8 cellular contexts compared by ENCODE assay signal in the genomic region with DNA sequence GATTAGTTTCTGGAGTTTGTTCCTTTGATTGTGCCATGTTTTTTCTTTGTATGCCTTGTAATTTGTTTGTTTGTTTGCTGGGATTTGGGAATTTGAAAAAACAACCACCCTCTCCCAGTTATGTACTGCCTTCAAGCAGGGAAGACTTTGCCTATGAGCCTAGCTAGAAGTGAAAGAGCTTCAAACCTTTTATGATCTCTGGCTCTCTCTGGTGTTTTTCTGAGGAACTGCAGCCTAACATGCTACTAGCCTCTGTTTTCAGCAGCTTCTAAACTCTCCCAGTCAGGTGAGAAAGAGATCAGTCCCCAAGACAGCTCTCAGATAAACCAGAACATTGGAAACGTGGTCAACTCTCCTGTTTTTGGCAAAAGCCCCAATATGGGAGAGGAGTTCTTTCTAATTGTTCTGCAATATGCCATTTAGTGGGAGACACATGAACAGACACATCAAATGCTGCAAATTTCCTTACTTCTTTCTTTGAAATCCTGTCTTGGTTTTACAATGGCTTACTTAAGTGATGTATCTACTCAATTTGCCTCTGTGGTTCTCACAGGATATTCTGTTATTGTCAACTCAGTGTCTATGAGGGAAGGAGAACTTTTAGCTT. TPM values are rescaled to one million over a fixed set of nuclear protein-coding genes. Genes with fewer than 3 reads are reported as not detected.
DNase-seq lines count a peak whose midpoint lies in the region; FAIRE-seq and TF ChIP-seq lines count a peak whose summit lies in the region.

No MANE protein-coding gene starts in this region.

- CTCF ChIA-PET in HEK293 (lab: Yijun Ruan, JAX) = interaction anchor here (0.5 to 8.8 kb wide), 67 partner anchors 8 to 1139 kb away, joined by 3 to 222 read pairs (median 4); a partner anchor contains a TSS

- POLR2A ChIA-PET in HEK293 (lab: Yijun Ruan, JAX) = no interaction called here

- WGBS in small intestine, 3 donors = 0% methylated on average over 1 of the region's 1 CpG

- no peaks in the 10 kb centered on the region; the same call in 1 of the 2 replicates for H3K9me3 ChIP-seq in HEK293 (ENCODE audit: control insufficient read depth, insufficient read depth, low read depth, low read length)
- peaks cover 0 to 16% of the 10 kb centered on the region in 2 donors for H3K9me3 ChIP-seq in right atrium auricular region
- H3K9me3 ChIP-seq in small intestine (ENCODE audit: control insufficient read depth, low read depth) = no peaks in the 10 kb centered on the region

- FAIRE-seq in small intestine (lab: Jason Lieb, UNC) = no peak

- no peaks in the 10 kb centered on the region for H3K27me3 ChIP-seq in right atrium auricular region
- H3K27me3 ChIP-seq in small intestine (ENCODE audit: control insufficient read depth in 2 of 2, insufficient read depth in 2 of 2, low read length in 2 of 2) = no peaks in the 10 kb centered on the region

- no peak overlapping the region for H3K4me3 ChIP-seq in HEK293 (ENCODE audit: low read depth, low read length)
- H3K4me3 ChIP-seq in right atrium auricular region = no peak overlapping the region
- H3K4me3 ChIP-seq in small intestine (ENCODE audit: low read depth in 1 of 2, low read length in 2 of 2) = no peak overlapping the region

- DNase-seq in activated CD4-positive, CD25-positive, alpha-beta regulatory T cell (lab: John Stamatoyannopoulos, UW) = peak in 3 of 4 experiments; percentile 12 to 20 (median 13)
- DNase-seq in activated CD4-positive, CD25-positive, alpha-beta regulatory T cell treated with anti-CD3 and anti-CD28 coated beads, Interleukin-2, amount 50 U/mL, for 72 hours = no peak
- DNase-seq in M059J (ENCODE audit: low read depth) = peak; percentile 69
- peak; percentile 59 for DNase-seq in RPMI8226
- peak; percentile 18 for DNase-seq in activated naive CD8-positive, alpha-beta T cell treated with anti-CD3 and anti-CD28 coated beads, Interleukin-2, amount 50 U/mL, for 16 hours (ENCODE audit: low read depth, low spot score)
- no peak for DNase-seq in right atrium auricular region (ENCODE audit: low spot score)
- DNase-seq in small intestine = peak; percentile 78

- H3K4me1 ChIP-seq in HEK293 (ENCODE audit: control insufficient read depth, insufficient read depth, low read length) = no peaks in the 10 kb centered on the region
- H3K4me1 ChIP-seq in right atrium auricular region = no peaks in the 10 kb centered on the region
- H3K4me1 ChIP-seq in small intestine (ENCODE audit: control insufficient read depth in 2 of 2, insufficient read depth in 1 of 2, low read depth in 1 of 2, low read length in 1 of 2) = no peaks in the 10 kb centered on the region

- H3K27ac ChIP-seq in HEK293 (ENCODE audit: extremely low read depth, low read depth, low read length) (no peak overlapping the region), right atrium auricular region (no peak overlapping the region), small intestine (ENCODE audit: low read depth in 1 of 2, low read length in 1 of 2) (no peak overlapping the region)

- no peaks in the 10 kb centered on the region for H3K36me3 ChIP-seq in HEK293 (ENCODE audit: control insufficient read depth in 2 of 2, insufficient read depth in 1 of 2, low read length in 2 of 2)
- H3K36me3 ChIP-seq in right atrium auricular region = no peaks in the 10 kb centered on the region
- no peaks in the 10 kb centered on the region for H3K36me3 ChIP-seq in small intestine (ENCODE audit: control insufficient read depth in 2 of 2, insufficient read depth in 2 of 2, low read length in 2 of 2)

- TF ChIP-seq CTCF in HEK293 (tag by site-specific recombination; IDR thresholded peaks at IDR 0.05) (peak; percentile 35; the same call in 1 of the 2 replicates), right atrium auricular region (IDR thresholded peaks at IDR 0.05) (peak; percentile 85 to 89)

TF ChIP-seq in HEK293, 187 proteins besides CTCF, POLR2A, EP300 and RAD21:
- no peak for TF ChIP-seq TCF7L2 (IDR thresholded peaks at IDR 0.05; ENCODE audit: borderline replicate concordance, low read depth, low read length)
- peak; percentile 36; the same call in 1 of the 2 replicates for TF ChIP-seq ZNF660 (tag by site-specific recombination; IDR thresholded peaks at IDR 0.05)
- TF ChIP-seq, protein P1, sequence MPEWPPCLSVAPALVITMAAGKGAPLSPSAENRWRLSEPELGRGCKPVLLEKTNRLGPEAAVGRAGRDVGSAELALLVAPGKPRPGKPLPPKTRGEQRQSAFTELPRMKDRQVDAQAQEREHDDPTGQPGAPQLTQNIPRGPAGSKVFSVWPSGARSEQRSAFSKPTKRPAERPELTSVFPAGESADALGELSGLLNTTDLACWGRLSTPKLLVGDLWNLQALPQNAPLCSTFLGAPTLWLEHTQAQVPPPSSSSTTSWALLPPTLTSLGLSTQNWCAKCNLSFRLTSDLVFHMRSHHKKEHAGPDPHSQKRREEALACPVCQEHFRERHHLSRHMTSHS (tag by site-specific recombination; IDR thresholded peaks at IDR 0.05) = no peak
- peak; percentile 52 for TF ChIP-seq ZNF2 (tag by site-specific recombination; IDR thresholded peaks at IDR 0.05)
- TF ChIP-seq ZNF654 (tag by site-specific recombination; IDR thresholded peaks at IDR 0.05; ENCODE audit: low read depth) = peak; percentile 84
- no peak for TF ChIP-seq ZFP37 (tag by site-specific recombination; IDR thresholded peaks at IDR 0.05)

RNA-seq across cellular contexts. Expression of a gene that starts 58.9 kb away (rescaled TPM):
- total RNA-seq in M059J (2014; rRNA removed; shearing (Covaris generic)) = 153 and 202 TPM in 2 replicates
- total RNA-seq in right atrium auricular region = 100 to 1,000 TPM; 163 to 223 TPM
- 10 to 100 TPM; 35.3 to 89.9 (median 53.2) TPM for polyA plus RNA-seq in small intestine

Comparison
In these comparisons a context has a peak if more than half of its experiments do, and no peak if none do; other contexts are left out.
1. DNase-seq: peak in activated CD4-positive, CD25-positive, alpha-beta regulatory T cell (3 of 4), M059J (single experiment), RPMI8226 (single experiment), activated naive CD8-positive, alpha-beta T cell treated with anti-CD3 and anti-CD28 coated beads, Interleukin-2, amount 50 U/mL, for 16 hours (single experiment) and small intestine (single experiment); none in activated CD4-positive, CD25-positive, alpha-beta regulatory T cell treated with anti-CD3 and anti-CD28 coated beads, Interleukin-2, amount 50 U/mL, for 72 hours (single experiment) and right atrium auricular region (single experiment).